In genomic region chr17:27985306-27985705, GRCh38 we compare ENCODE assay signal across 1 cellular context.
TF ChIP-seq lines count a peak whose summit lies in the region.

No MANE protein-coding gene starts in this region.

TF ChIP-seq in K562, 482 proteins besides CTCF, POLR2A, EP300 and RAD21 (continued from another document):
- TF ChIP-seq ZNF592 (IDR thresholded peaks at IDR 0.05) (0 out of 2 replicates have a peak, but pooled peaks have one; percentile 0), MEIS2 (IDR thresholded peaks at IDR 0.05; ENCODE audit: partially characterized antibody) (peak; percentile 41), NCOR1 (IDR thresholded peaks at IDR 0.05) (no peak)
TF ChIP-seq in K562: peak in this region for 3.
